Comparison of ENCODE assay signal across 7 cellular contexts in the genomic region with DNA sequence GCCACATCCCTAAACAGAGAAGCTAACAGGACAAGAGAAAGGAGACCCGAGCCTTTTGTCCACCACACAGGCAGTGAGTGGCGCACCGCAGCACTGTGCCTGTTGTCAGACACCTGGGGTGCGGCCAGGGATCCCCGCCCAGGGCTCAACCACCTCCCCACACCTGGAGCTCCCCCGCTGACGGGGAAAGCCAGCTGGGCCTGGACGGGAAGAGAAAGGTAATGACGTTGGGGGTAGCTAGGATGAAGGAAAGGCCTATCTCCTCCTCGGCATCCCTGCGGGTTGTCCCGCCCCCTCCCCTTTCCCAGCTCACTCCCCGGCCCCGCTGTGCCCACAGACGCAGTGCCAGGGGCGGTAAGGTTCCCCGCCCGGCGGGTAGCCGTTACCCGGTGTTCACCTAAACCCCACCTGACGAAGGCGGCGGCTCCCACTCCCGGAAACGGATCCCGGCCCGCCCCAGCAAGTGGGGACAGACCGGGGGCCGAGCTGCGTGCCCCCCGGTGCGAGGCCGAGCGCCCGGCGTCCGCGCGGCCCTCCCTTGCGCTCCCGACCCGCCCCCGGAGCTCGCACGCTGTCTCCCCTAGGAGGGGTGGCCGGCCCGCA.
DNase-seq lines count a peak whose midpoint lies in the region; ATAC-seq and TF ChIP-seq lines count a peak whose summit lies in the region.

No MANE protein-coding gene starts in this region.

- peak overlapping the region; percentile 81 for H3K4me3 ChIP-seq in astrocyte of the cerebellum (ENCODE audit: low read depth, low read length)

- TF ChIP-seq CTCF in astrocyte of the cerebellum (IDR thresholded peaks at IDR 0.05; ENCODE audit: low read depth, low read length, missing control alignments), result no peak

- DNase-seq in astrocyte of the cerebellum (ENCODE audit: low read depth), result no peak
- DNase-seq in iPS-NIHi11 (ENCODE audit: low spot score), result peak; percentile 80
- peak; percentile 25 to 34 for DNase-seq in stimulated activated CD4-positive, alpha-beta T cell treated with anti-CD3 and anti-CD28 coated beads, Interleukin-1b, Interleukin-23, amount 100 ng/mL, for 4 hours (ENCODE audit: low read depth in 2 of 2)
- no peak for DNase-seq in NCI-H2196 (lab: John Stamatoyannopoulos, UW; ENCODE audit: unreplicated experiment)

- in situ Hi-C loops in astrocyte of the cerebellum (cut with HindIII; ENCODE audit: low sequenced_read_pairs), result no loop called here

- ATAC-seq in GM19035 (IDR thresholded peaks at IDR 0.05; ENCODE audit: unreplicated experiment) (peak; percentile 21), HG03097 (IDR thresholded peaks at IDR 0.05; ENCODE audit: low FRiP score, unreplicated experiment) (peak; percentile 0), SK-N-SH treated with all-trans-retinoic acid at 6 μM for 48 hours (peak; percentile 52)

TF ChIP-seq in SK-N-SH treated with all-trans-retinoic acid at 6 μM for 48 hours, 23 proteins besides CTCF, POLR2A, EP300 and RAD21:
- TF ChIP-seq ZFP3 (CRISPR knock-in tag; IDR thresholded peaks at IDR 0.05) (no peak), ZFP30 (CRISPR knock-in tag; IDR thresholded peaks at IDR 0.05) (no peak), TCF4 (CRISPR knock-in tag; IDR thresholded peaks at IDR 0.05; ENCODE audit: borderline replicate concordance) (no peak), TOX (CRISPR knock-in tag; IDR thresholded peaks at IDR 0.05; ENCODE audit: borderline replicate concordance) (no peak), ZNF565 (CRISPR knock-in tag; conservative IDR thresholded peaks at IDR 0.05; ENCODE audit: low read depth) (no peak), ESRRG (CRISPR knock-in tag; IDR thresholded peaks at IDR 0.05) (no peak), CSDC2 (CRISPR knock-in tag; IDR thresholded peaks at IDR 0.05) (no peak), OSR1 (CRISPR knock-in tag; IDR thresholded peaks at IDR 0.05) (no peak), RARB (CRISPR knock-in tag; IDR thresholded peaks at IDR 0.05) (no peak), ISL1 (CRISPR knock-in tag; IDR thresholded peaks at IDR 0.05) (no peak), ZNF70 (CRISPR knock-in tag; IDR thresholded peaks at IDR 0.05) (no peak)
- TF ChIP-seq, protein P1, sequence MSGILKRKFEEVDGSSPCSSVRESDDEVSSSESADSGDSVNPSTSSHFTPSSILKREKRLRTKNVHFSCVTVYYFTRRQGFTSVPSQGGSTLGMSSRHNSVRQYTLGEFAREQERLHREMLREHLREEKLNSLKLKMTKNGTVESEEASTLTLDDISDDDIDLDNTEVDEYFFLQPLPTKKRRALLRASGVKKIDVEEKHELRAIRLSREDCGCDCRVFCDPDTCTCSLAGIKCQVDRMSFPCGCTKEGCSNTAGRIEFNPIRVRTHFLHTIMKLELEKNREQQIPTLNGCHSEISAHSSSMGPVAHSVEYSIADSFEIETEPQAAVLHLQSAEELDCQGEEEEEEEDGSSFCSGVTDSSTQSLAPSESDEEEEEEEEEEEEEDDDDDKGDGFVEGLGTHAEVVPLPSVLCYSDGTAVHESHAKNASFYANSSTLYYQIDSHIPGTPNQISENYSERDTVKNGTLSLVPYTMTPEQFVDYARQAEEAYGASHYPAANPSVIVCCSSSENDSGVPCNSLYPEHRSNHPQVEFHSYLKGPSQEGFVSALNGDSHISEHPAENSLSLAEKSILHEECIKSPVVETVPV (CRISPR knock-in tag; IDR thresholded peaks at IDR 0.05), result no peak
- TF ChIP-seq, protein P2, sequence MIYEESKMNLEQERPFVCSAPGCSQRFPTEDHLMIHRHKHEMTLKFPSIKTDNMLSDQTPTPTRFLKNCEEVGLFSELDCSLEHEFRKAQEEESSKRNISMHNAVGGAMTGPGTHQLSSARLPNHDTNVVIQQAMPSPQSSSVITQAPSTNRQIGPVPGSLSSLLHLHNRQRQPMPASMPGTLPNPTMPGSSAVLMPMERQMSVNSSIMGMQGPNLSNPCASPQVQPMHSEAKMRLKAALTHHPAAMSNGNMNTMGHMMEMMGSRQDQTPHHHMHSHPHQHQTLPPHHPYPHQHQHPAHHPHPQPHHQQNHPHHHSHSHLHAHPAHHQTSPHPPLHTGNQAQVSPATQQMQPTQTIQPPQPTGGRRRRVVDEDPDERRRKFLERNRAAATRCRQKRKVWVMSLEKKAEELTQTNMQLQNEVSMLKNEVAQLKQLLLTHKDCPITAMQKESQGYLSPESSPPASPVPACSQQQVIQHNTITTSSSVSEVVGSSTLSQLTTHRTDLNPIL (CRISPR knock-in tag; IDR thresholded peaks at IDR 0.05; ENCODE audit: low read depth), result no peak
- TF ChIP-seq, protein P3, sequence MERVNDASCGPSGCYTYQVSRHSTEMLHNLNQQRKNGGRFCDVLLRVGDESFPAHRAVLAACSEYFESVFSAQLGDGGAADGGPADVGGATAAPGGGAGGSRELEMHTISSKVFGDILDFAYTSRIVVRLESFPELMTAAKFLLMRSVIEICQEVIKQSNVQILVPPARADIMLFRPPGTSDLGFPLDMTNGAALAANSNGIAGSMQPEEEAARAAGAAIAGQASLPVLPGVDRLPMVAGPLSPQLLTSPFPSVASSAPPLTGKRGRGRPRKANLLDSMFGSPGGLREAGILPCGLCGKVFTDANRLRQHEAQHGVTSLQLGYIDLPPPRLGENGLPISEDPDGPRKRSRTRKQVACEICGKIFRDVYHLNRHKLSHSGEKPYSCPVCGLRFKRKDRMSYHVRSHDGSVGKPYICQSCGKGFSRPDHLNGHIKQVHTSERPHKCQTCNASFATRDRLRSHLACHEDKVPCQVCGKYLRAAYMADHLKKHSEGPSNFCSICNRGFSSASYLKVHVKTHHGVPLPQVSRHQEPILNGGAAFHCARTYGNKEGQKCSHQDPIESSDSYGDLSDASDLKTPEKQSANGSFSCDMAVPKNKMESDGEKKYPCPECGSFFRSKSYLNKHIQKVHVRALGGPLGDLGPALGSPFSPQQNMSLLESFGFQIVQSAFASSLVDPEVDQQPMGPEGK (CRISPR knock-in tag; IDR thresholded peaks at IDR 0.05; ENCODE audit: borderline replicate concordance), result no peak
- TF ChIP-seq, protein P4, sequence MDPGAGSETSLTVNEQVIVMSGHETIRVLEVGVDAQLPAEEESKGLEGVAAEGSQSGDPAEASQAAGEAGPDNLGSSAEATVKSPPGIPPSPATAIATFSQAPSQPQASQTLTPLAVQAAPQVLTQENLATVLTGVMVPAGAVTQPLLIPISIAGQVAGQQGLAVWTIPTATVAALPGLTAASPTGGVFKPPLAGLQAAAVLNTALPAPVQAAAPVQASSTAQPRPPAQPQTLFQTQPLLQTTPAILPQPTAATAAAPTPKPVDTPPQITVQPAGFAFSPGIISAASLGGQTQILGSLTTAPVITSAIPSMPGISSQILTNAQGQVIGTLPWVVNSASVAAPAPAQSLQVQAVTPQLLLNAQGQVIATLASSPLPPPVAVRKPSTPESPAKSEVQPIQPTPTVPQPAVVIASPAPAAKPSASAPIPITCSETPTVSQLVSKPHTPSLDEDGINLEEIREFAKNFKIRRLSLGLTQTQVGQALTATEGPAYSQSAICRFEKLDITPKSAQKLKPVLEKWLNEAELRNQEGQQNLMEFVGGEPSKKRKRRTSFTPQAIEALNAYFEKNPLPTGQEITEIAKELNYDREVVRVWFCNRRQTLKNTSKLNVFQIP (CRISPR knock-in tag; IDR thresholded peaks at IDR 0.05; ENCODE audit: borderline replicate concordance, low read depth), result no peak

Comparison
In these comparisons a context has a peak if more than half of its experiments do, and no peak if none do; other contexts are left out.
1. ATAC-seq: peak in every context shown above with its lines; median percentile 52 in SK-N-SH treated with all-trans-retinoic acid at 6 μM for 48 hours; 21 in GM19035; 0 in HG03097.
2. DNase-seq: peak in iPS-NIHi11 (single experiment) and stimulated activated CD4-positive, alpha-beta T cell treated with anti-CD3 and anti-CD28 coated beads, Interleukin-1b, Interleukin-23, amount 100 ng/mL, for 4 hours (2 of 2); none in astrocyte of the cerebellum (single experiment) and NCI-H2196 (single experiment).